Comparison of ENCODE assay signal across 8 cellular contexts in genomic region chr2:11583840-11584529, GRCh38. TPM values are rescaled to one million over a fixed set of nuclear protein-coding genes. Genes with fewer than 3 reads are reported as not detected.
DNase-seq lines count a peak whose midpoint lies in the region; ATAC-seq and TF ChIP-seq lines count a peak whose summit lies in the region.

No MANE protein-coding gene starts in this region.

- H4K91ac ChIP-seq in mesenchymal stem cell (ENCODE audit: low read length) = no peak overlapping the region

- H3K9me3 ChIP-seq in mesenchymal stem cell (ENCODE audit: control insufficient read depth, low read length) = no peaks in the 10 kb centered on the region

- no peak overlapping the region for H3K4ac ChIP-seq in mesenchymal stem cell (ENCODE audit: low read depth in 1 of 2, low read length in 2 of 2)

- peak; percentile 81 for DNase-seq in AG09319 (ENCODE audit: extremely low read depth, low read depth)
- DNase-seq in NCI-H446 treated with DMSO at 0.1 percent for 48 hours (lab: John Stamatoyannopoulos, UW) = peak; percentile 64
- DNase-seq in activated CD4-positive, alpha-beta T cell treated with anti-CD3 and anti-CD28 coated beads for 4 hours = peak; percentile 71 to 80
- peak; percentile 92 for DNase-seq in dermis blood vessel endothelial cell
- DNase-seq in mesenchymal stem cell = peak; percentile 98
- DNase-seq in stimulated activated CD8-positive, alpha-beta memory T cell treated with anti-CD3 and anti-CD28 coated beads, Interleukin-15, amount 100 ng/mL, for 1 hour (ENCODE audit: low read depth) = peak; percentile 30

- no peak overlapping the region for H2BK5ac ChIP-seq in mesenchymal stem cell (ENCODE audit: low read depth, low read length, poor library complexity, severe bottlenecking)

- ATAC-seq in GM18867 (IDR thresholded peaks at IDR 0.05; ENCODE audit: unreplicated experiment) (peak; percentile 74), HG03108 (IDR thresholded peaks at IDR 0.05; ENCODE audit: unreplicated experiment) (peak; percentile 76)

- peak; percentile 83 for TF ChIP-seq CTCF in AG09319 (IDR thresholded peaks at IDR 0.05; ENCODE audit: low read depth, low read length)

- peak overlapping the region; percentile 75 for H3K9ac ChIP-seq in mesenchymal stem cell (ENCODE audit: low read length)

- H3K36me3 ChIP-seq in mesenchymal stem cell (ENCODE audit: control insufficient read depth in 1 of 2, insufficient read depth in 2 of 2, low read depth in 1 of 2, low read length in 2 of 2) = no peaks in the 10 kb centered on the region

- no peak overlapping the region for H2BK15ac ChIP-seq in mesenchymal stem cell (ENCODE audit: low read depth, poor library complexity, severe bottlenecking)

- no peak overlapping the region for H3K18ac ChIP-seq in mesenchymal stem cell (ENCODE audit: low read depth in 1 of 2, low read length in 2 of 2)

- H3K14ac ChIP-seq in mesenchymal stem cell (ENCODE audit: low read length in 2 of 2) = no peak overlapping the region

- H3K4me1 ChIP-seq in mesenchymal stem cell (ENCODE audit: control insufficient read depth, insufficient read depth, low read depth, low read length) = peaks cover 1% of the 10 kb centered on the region

- WGBS in mesenchymal stem cell = 58% methylated on average over 13 of the region's 14 CpGs

- H3K23ac ChIP-seq in mesenchymal stem cell (ENCODE audit: low read length in 2 of 2) = no peak overlapping the region

- H2AK5ac ChIP-seq in mesenchymal stem cell (ENCODE audit: low read length, severe bottlenecking) = no peak overlapping the region

- H4K8ac ChIP-seq in mesenchymal stem cell (ENCODE audit: low read length) = no peak overlapping the region

- no peak overlapping the region for H2BK120ac ChIP-seq in mesenchymal stem cell (ENCODE audit: low read depth, low read length)

- no peak overlapping the region for H2AFZ ChIP-seq in mesenchymal stem cell (ENCODE audit: low read depth, low read length)

- no peak overlapping the region for H3K4me2 ChIP-seq in mesenchymal stem cell (ENCODE audit: low read length, poor library complexity, severe bottlenecking)

- H3K79me1 ChIP-seq in mesenchymal stem cell (replicated peaks; ENCODE audit: low read length, poor library complexity, severe bottlenecking) = no peaks in the 10 kb centered on the region

- H3K27ac ChIP-seq in mesenchymal stem cell (ENCODE audit: low read length, poor library complexity, severe bottlenecking) = no peak overlapping the region

- peaks cover 38 to 56% of the 10 kb centered on the region in 2 experiments for H3K27me3 ChIP-seq in mesenchymal stem cell (ENCODE audit: control insufficient read depth in 1 of 2, insufficient read depth in 1 of 2, low read length in 2 of 2)

- H2BK12ac ChIP-seq in mesenchymal stem cell (ENCODE audit: low read length in 2 of 2) = peak overlapping the region in 1 of 2 experiments; percentile 16

- H3K4me3 ChIP-seq in mesenchymal stem cell (ENCODE audit: insufficient read depth in 1 of 2, low read depth in 1 of 2, low read length in 2 of 2) = no peak overlapping the region

RNA-seq across cellular contexts. Expression of gene GREB1, which starts 50.1 kb away (rescaled TPM):
- total RNA-seq in dermis blood vessel endothelial cell = 0.17 and 0.33 TPM in 2 replicates
- polyA plus RNA-seq in mesenchymal stem cell (2013, experiment 1 of 2) = 1.9 TPM
- 1.9 TPM for polyA plus RNA-seq in mesenchymal stem cell (2013, experiment 2 of 2)

Comparison
In these comparisons a context has a peak if more than half of its experiments do, and no peak if none do; other contexts are left out.
1. DNase-seq: peak in every context shown above with its lines; median percentile 98 in mesenchymal stem cell; 92 in dermis blood vessel endothelial cell; 81 in AG09319; 76 in activated CD4-positive, alpha-beta T cell treated with anti-CD3 and anti-CD28 coated beads for 4 hours; 64 in NCI-H446 treated with DMSO at 0.1 percent for 48 hours; 30 in stimulated activated CD8-positive, alpha-beta memory T cell treated with anti-CD3 and anti-CD28 coated beads, Interleukin-15, amount 100 ng/mL, for 1 hour.